14 cellular contexts compared by ENCODE assay signal in the genomic region with DNA sequence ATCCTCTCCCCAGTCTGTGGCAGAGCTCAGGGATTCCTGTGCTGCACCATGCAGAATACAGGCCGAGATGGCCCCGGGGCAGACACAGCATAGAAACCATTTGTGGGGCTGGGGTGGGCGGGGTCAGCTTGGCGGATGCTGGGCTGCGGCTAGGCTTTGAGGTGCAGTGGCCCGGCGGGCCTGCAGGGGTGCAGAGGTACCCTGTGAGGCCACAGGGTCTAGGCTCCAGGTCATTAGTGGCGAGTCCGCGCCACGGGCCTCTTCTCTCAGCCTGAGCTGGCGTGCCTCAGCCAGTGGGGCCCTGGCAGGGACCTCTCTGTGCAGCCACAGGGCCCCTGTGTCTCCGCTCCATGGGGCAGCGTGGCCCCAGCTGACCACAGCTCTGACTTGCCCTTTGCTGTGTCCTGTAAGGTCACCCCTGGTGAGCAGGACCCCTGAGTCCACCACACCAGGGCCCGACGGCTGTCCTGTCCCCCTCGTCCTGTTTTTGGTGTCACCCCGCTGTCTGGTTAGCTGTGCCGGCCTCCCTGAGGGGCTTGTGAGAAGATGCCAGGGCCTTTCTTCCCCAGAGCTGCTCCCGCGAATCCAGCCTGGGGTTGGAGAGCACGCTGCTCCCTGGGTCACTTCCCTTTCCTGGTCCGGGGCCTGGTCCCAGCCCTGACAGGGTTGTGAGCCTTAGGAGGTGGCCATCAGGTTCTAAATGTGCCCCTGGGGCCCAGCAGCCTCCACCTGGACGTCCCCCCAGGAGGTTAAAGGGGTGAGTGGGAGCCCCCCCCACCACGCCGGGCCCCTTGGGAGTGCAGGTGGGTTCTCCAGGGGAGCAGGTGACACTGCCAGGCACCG. TPM values are rescaled to one million over a fixed set of nuclear protein-coding genes. Genes with fewer than 3 reads are reported as not detected.
DNase-seq lines count a peak whose midpoint lies in the region; ATAC-seq and TF ChIP-seq lines count a peak whose summit lies in the region.
"Had no signal": no experiment of that assay in that cellular context is flagged by ENCODE, and none has a peak within 500 bp of the region (broad histone marks: within the 10 kb centered on the region; RNA-seq: fewer than 3 reads in every experiment).

No MANE protein-coding gene starts in this region.

- intact Hi-C loops in CD8-positive, alpha-beta T cell (cut with DNase I, micrococcal nuclease): no loop called here
- intact Hi-C loops in ovary (cut with DNase I): loop anchor here in 1 of 4 donors (5.0 kb wide), 1 partner anchor 36 kb away; no protein-coding TSS in a partner anchor

- H3K4me2 ChIP-seq in BLaER1 treated with 17β-estradiol and CSF1 and Interleukin-3, amounts not matched to agents 10 nM and 100 nM: peak overlapping the region; percentile 22 to 100 (median 46); a peak in 20 of 22 replicates
- no peak overlapping the region for H3K4me2 ChIP-seq in osteoblast (ENCODE audit: insufficient read depth, low read length)

- CTCF ChIA-PET in HEK293 (lab: Yijun Ruan, JAX): interaction anchor here (0.6 to 1.1 kb wide), 3 partner anchors 111 to 252 kb away, joined by 3 to 8 read pairs (median 4); no protein-coding TSS in a partner anchor
- CTCF ChIA-PET in CD8-positive, alpha-beta T cell (lab: Charles Lee): no interaction called here

- DNase-seq in coronary artery (ENCODE audit: low spot score) (peak; percentile 72), osteoblast (ENCODE audit: insufficient read length, low spot score, missing footprints) (peak; percentile 66), ovary (no peak), ACHN (no peak), NCI-H2107 (lab: John Stamatoyannopoulos, UW) (no peak)
- no peak for DNase-seq in CD8-positive, alpha-beta T cell
- DNase-seq: activated naive CD4-positive, alpha-beta T cell treated with anti-CD3 and anti-CD28 coated beads for 36 hours; DND-41; NCI-H1092 treated with DMSO at 0.1 percent for 48 hours; testis had no signal

- H2AFZ ChIP-seq in osteoblast (ENCODE audit: low read length): no peak overlapping the region

- WGBS in ovary, 3 donors: 80 to 90% (median 84%) methylated on average over 20 to 27 of the region's 27 CpGs

- TF ChIP-seq POLR2A in ovary (IDR thresholded peaks at IDR 0.05): no peak

- no peaks in the 10 kb centered on the region for H3K9me3 ChIP-seq in BLaER1 treated with 17β-estradiol and CSF1 and Interleukin-3, amounts not matched to agents 10 nM and 100 nM (replicated peaks in 1 of 11)
- no peaks in the 10 kb centered on the region for H3K9me3 ChIP-seq in HEK293 (ENCODE audit: control insufficient read depth, insufficient read depth, low read depth, low read length)
- H3K9me3 ChIP-seq in osteoblast (ENCODE audit: low read depth, low read length): no peaks in the 10 kb centered on the region
- no peaks in the 10 kb centered on the region for H3K9me3 ChIP-seq in CD8-positive, alpha-beta T cell (ENCODE audit: low read length)
- no peaks in the 10 kb centered on the region for H3K9me3 ChIP-seq in ovary
- H3K9me3 ChIP-seq: testis had no signal

- TF ChIP-seq CTCF in HEK293 (tag by site-specific recombination; IDR thresholded peaks at IDR 0.05): no peak
- TF ChIP-seq CTCF in coronary artery (IDR thresholded peaks at IDR 0.05): no peak
- no peak for TF ChIP-seq CTCF in osteoblast (IDR thresholded peaks at IDR 0.05; ENCODE audit: extremely low read depth, low read depth, low read length)
- TF ChIP-seq CTCF in CD8-positive, alpha-beta T cell (IDR thresholded peaks at IDR 0.05): no peak
- TF ChIP-seq CTCF in ovary (IDR thresholded peaks at IDR 0.05): no peak

- no peak for ATAC-seq in CD8-positive, alpha-beta T cell
- ATAC-seq: left lobe of liver had no signal

- no peaks in the 10 kb centered on the region for H3K9me3 Mint-ChIP-seq in CD8-positive, alpha-beta T cell
- H3K9me3 Mint-ChIP-seq: activated naive CD4-positive, alpha-beta T cell treated with anti-CD3 and anti-CD28 coated beads for 36 hours had no signal

- H3K36me3 ChIP-seq in BLaER1 treated with 17β-estradiol and CSF1 and Interleukin-3, amounts not matched to agents 10 nM and 100 nM: peaks cover 0 to 38% (median 7%) of the 10 kb centered on the region in 11 experiments; a peak in 10 of 22 replicates
- H3K36me3 ChIP-seq in HEK293 (ENCODE audit: control insufficient read depth in 2 of 2, insufficient read depth in 1 of 2, low read length in 2 of 2) (peaks cover 0 to 10% of the 10 kb centered on the region in 2 experiments; a peak in 2 of 3 replicates), osteoblast (ENCODE audit: insufficient read depth, low read length) (no peaks in the 10 kb centered on the region), ovary (no peaks in the 10 kb centered on the region)
- no peaks in the 10 kb centered on the region for H3K36me3 ChIP-seq in CD8-positive, alpha-beta T cell (ENCODE audit: insufficient read depth, low read length)

- H3K27me3 Mint-ChIP-seq in CD8-positive, alpha-beta T cell (ENCODE audit: low read depth): no peaks in the 10 kb centered on the region

- H3K36me3 Mint-ChIP-seq in CD8-positive, alpha-beta T cell: peaks cover 26% of the 10 kb centered on the region

- TF ChIP-seq EP300 in ovary (IDR thresholded peaks at IDR 0.05): no peak

- POLR2A ChIA-PET in HEK293 (lab: Yijun Ruan, JAX): interaction anchor here (0.7 kb wide), 1 partner anchor 13 kb away, joined by 3 read pairs; no protein-coding TSS in a partner anchor
- POLR2A ChIA-PET in CD8-positive, alpha-beta T cell (lab: Charles Lee): interaction anchor here (0.6 kb wide), 1 partner anchor 13 kb away, joined by 3 read pairs; the partner anchor contains the start of gene KDM4B

- in situ Hi-C loops in ACHN (cut with HindIII; ENCODE audit: low pct_ligation_motif_present, low pct_unique_long_range_greater_than_20kb, low sequenced_read_pairs): no loop called here

- H3K27ac ChIP-seq in BLaER1 treated with 17β-estradiol and CSF1 and Interleukin-3, amounts not matched to agents 10 nM and 100 nM: peak overlapping the region in 4 of 11 experiments; percentile 15 to 41 (median 26); a peak in 6 of 22 replicates
- no peak overlapping the region for H3K27ac ChIP-seq in HEK293 (ENCODE audit: extremely low read depth, low read depth, low read length)
- no peak overlapping the region for H3K27ac ChIP-seq in coronary artery
- H3K27ac ChIP-seq in osteoblast (ENCODE audit: low read depth, low read length): no peak overlapping the region
- H3K27ac ChIP-seq in CD8-positive, alpha-beta T cell (ENCODE audit: low read depth, low read length): no peak overlapping the region
- H3K27ac ChIP-seq in ovary: no peak overlapping the region
- H3K27ac ChIP-seq: SK-N-MC, testis had no signal

- peaks cover 88% of the 10 kb centered on the region for H3K79me2 ChIP-seq in osteoblast (ENCODE audit: insufficient read depth, low read length)

- peaks cover 75 to 100% (median 100%) of the 10 kb centered on the region in 11 experiments for H4K20me1 ChIP-seq in BLaER1 treated with 17β-estradiol and CSF1 and Interleukin-3, amounts not matched to agents 10 nM and 100 nM
- H4K20me1 ChIP-seq in osteoblast (ENCODE audit: insufficient read depth, low read length): peaks cover 66% of the 10 kb centered on the region

- H3K4me3 Mint-ChIP-seq in CD8-positive, alpha-beta T cell: no peak overlapping the region
- H3K4me3 Mint-ChIP-seq: activated naive CD4-positive, alpha-beta T cell treated with anti-CD3 and anti-CD28 coated beads for 36 hours had no signal

- H3K4me1 Mint-ChIP-seq in CD8-positive, alpha-beta T cell (ENCODE audit: low read depth): peaks cover 28% of the 10 kb centered on the region

- no peak overlapping the region for H3K27ac Mint-ChIP-seq in CD8-positive, alpha-beta T cell
- H3K27ac Mint-ChIP-seq: activated naive CD4-positive, alpha-beta T cell treated with anti-CD3 and anti-CD28 coated beads for 36 hours had no signal

- H3K9ac ChIP-seq in BLaER1 treated with 17β-estradiol and CSF1 and Interleukin-3, amounts not matched to agents 10 nM and 100 nM: peak overlapping the region in 6 of 11 experiments; percentile 9 to 45 (median 28); a peak in 6 of 22 replicates

- H3K4me1 ChIP-seq in BLaER1 treated with 17β-estradiol and CSF1 and Interleukin-3, amounts not matched to agents 10 nM and 100 nM: peaks cover 85 to 96% (median 94%) of the 10 kb centered on the region in 10 experiments
- H3K4me1 ChIP-seq in HEK293 (ENCODE audit: control insufficient read depth, insufficient read depth, low read length) (peaks cover 26% of the 10 kb centered on the region), osteoblast (ENCODE audit: insufficient read depth, low read length) (peaks cover 25% of the 10 kb centered on the region), ovary (ENCODE audit: insufficient read depth) (peaks cover 27% of the 10 kb centered on the region)
- H3K4me1 ChIP-seq in CD8-positive, alpha-beta T cell (ENCODE audit: insufficient read depth, low read length): peaks cover 5% of the 10 kb centered on the region

- H3K27me3 ChIP-seq in BLaER1 treated with 17β-estradiol and CSF1 and Interleukin-3, amounts not matched to agents 10 nM and 100 nM: no peaks in the 10 kb centered on the region
- H3K27me3 ChIP-seq in osteoblast (ENCODE audit: insufficient read depth, low read length) (no peaks in the 10 kb centered on the region), ovary (no peaks in the 10 kb centered on the region)
- no peaks in the 10 kb centered on the region for H3K27me3 ChIP-seq in CD8-positive, alpha-beta T cell (ENCODE audit: insufficient read depth, low read length)
- H3K27me3 ChIP-seq: testis had no signal

- no peak overlapping the region for H3K4me3 ChIP-seq in BLaER1 treated with 17β-estradiol and CSF1 and Interleukin-3, amounts not matched to agents 10 nM and 100 nM
- H3K4me3 ChIP-seq in HEK293 (ENCODE audit: low read depth, low read length): no peak overlapping the region
- no peak overlapping the region for H3K4me3 ChIP-seq in coronary artery
- no peak overlapping the region for H3K4me3 ChIP-seq in osteoblast (ENCODE audit: insufficient read depth, low read length)
- H3K4me3 ChIP-seq in CD8-positive, alpha-beta T cell (ENCODE audit: low read depth, low read length): no peak overlapping the region
- no peak overlapping the region for H3K4me3 ChIP-seq in ovary
- H3K4me3 ChIP-seq: SK-N-MC, testis had no signal

RNA-seq across cellular contexts. Expression of gene KDM4B, which starts 12.1 kb away (rescaled TPM):
- total RNA-seq in osteoblast (19.7 and 22.1 TPM in 2 replicates), ovary (10 to 100 TPM; 21.6 to 62.9 (median 47.8) TPM)
- 100 to 1,000 TPM; 111 to 121 TPM for total RNA-seq in CD8-positive, alpha-beta T cell
- 10 to 100 TPM in 1 of 2 donors, 1 to 10 TPM in 1; 5.2 to 19.4 TPM for polyA plus RNA-seq in ovary

Comparison
In these comparisons a context has a peak if more than half of its experiments do, and no peak if none do; other contexts are left out.
1. DNase-seq: peak in coronary artery (single experiment) and osteoblast (single experiment); none in CD8-positive, alpha-beta T cell (0 of 7), ovary (0 of 5), ACHN (single experiment) and NCI-H2107 (single experiment).